11 cellular contexts compared by ENCODE assay signal in the genomic region with DNA sequence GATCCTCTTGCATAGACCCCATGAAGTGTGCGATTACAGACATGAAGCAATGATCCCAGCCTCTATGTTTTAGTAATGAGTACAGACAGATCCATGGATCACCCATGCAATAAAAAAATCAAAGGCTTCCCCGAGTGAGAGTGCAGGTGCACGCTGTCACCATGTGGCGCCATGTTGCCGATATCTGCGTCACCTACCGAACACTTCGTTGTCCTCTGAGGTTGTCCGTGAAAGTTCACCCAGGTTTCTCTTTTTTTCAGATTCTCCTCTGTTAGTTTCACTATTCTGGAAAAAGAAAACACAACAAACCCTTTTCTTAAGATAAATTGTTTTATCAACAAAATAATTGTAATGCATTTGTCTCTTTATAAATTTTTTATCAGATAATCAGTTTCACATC.
A peak's percentile ranks its signal among the peaks of the same experiment; 100 is the strongest.
DNase-seq lines count a peak whose midpoint lies in the region; ATAC-seq and TF ChIP-seq lines count a peak whose summit lies in the region.
"Had no signal": no experiment of that assay in that cellular context is flagged by ENCODE, and none has a peak within 500 bp of the region (broad histone marks: within the 10 kb centered on the region; RNA-seq: fewer than 3 reads in every experiment).

No MANE protein-coding gene starts in this region.

- CTCF ChIA-PET in AG04450 (lab: Charles Lee): interaction anchor here (1.7 to 2.6 kb wide), 2 partner anchors 66 to 145 kb away, joined by 9 to 15 read pairs; no protein-coding TSS in a partner anchor

- H3K4me1 ChIP-seq in GM23248 (ENCODE audit: insufficient read depth): peaks cover 53% of the 10 kb centered on the region
- peaks cover 0 to 37% of the 10 kb centered on the region in 2 donors for H3K4me1 ChIP-seq in adrenal gland (replicated peaks in 1 of 2)

- H3K4me1 Mint-ChIP-seq in naive thymus-derived CD8-positive, alpha-beta T cell: peaks cover 49 to 100% (median 91%) of the 10 kb centered on the region in 4 donors

- POLR2A ChIA-PET in AG04450 (lab: Yijun Ruan, JAX): interaction anchor here (1.0 kb wide), 1 partner anchor 42 kb away, joined by 4 read pairs; no protein-coding TSS in a partner anchor
- POLR2A ChIA-PET in naive thymus-derived CD8-positive, alpha-beta T cell (lab: Charles Lee): interaction anchor here (1.2 to 1.4 kb wide), 2 partner anchors 64 to 66 kb away, joined by 3 to 4 read pairs; a partner anchor contains a TSS

- peaks cover 3% of the 10 kb centered on the region for H3K9me3 ChIP-seq in AG04450 (ENCODE audit: control insufficient read depth, insufficient read depth, low read length)
- no peaks in the 10 kb centered on the region for H3K9me3 ChIP-seq in GM23248 (ENCODE audit: low read depth)
- H3K9me3 ChIP-seq in adrenal gland (replicated peaks in 1 of 3): no peaks in the 10 kb centered on the region
- H3K9me3 ChIP-seq: pancreas had no signal

- peak overlapping the region; percentile 69 for H3K9ac ChIP-seq in GM23248

- H3K4me3 Mint-ChIP-seq in naive thymus-derived CD8-positive, alpha-beta T cell: no peak overlapping the region

- peak overlapping the region in 9 of 10 donors; percentile 7 to 98 (median 85) for H3K27ac Mint-ChIP-seq in naive thymus-derived CD8-positive, alpha-beta T cell

- H3K36me3 ChIP-seq in GM23248 (ENCODE audit: low read depth): no peaks in the 10 kb centered on the region
- H3K36me3 ChIP-seq in adrenal gland (replicated peaks in 1 of 2): no peaks in the 10 kb centered on the region

- H3K27me3 ChIP-seq in AG04450 (ENCODE audit: control insufficient read depth, insufficient read depth, low read length) (no peaks in the 10 kb centered on the region), GM23248 (replicated peaks; ENCODE audit: insufficient read depth) (no peaks in the 10 kb centered on the region), adrenal gland (no peaks in the 10 kb centered on the region)
- H3K27me3 ChIP-seq: pancreas had no signal

- H3K9me2 ChIP-seq in GM23248 (ENCODE audit: insufficient read depth): no peaks in the 10 kb centered on the region

- no peak overlapping the region for H2AFZ ChIP-seq in GM23248

- WGBS in GM23248 (ENCODE audit: low coverage in 1 of 2, low lambda C conversion rate in 2 of 2, missing lambda C conversion rate in 2 of 2), 2 experiments: 99% methylated on average over 9 of the region's 9 CpGs
- 91 to 97% (median 93%) methylated on average over 9 of the region's 9 CpGs for WGBS in adrenal gland, 4 donors

- H3K27ac ChIP-seq in AG04450 (ENCODE audit: low read depth, low read length) (peak overlapping the region; percentile 69), GM23248 (peak overlapping the region; percentile 88), adrenal gland (peak overlapping the region in 4 of 5 donors; percentile 26 to 88 (median 60))
- H3K27ac ChIP-seq: SK-N-MC had no signal

- no peak for ATAC-seq in naive thymus-derived CD8-positive, alpha-beta T cell
- no peak for ATAC-seq in HG03565 (IDR thresholded peaks at IDR 0.05; ENCODE audit: unreplicated experiment)

- H3F3A ChIP-seq in GM23248 (ENCODE audit: insufficient read depth): peaks cover 58% of the 10 kb centered on the region

- DNase-seq in AG04450 (ENCODE audit: low read depth, low spot score): no peak
- DNase-seq in GM23248: no peak
- DNase-seq in adrenal gland: no peak
- DNase-seq in naive thymus-derived CD8-positive, alpha-beta T cell: no peak
- DNase-seq in NOMO-1 treated with DMSO at 0.1 percent for 48 hours (lab: John Stamatoyannopoulos, UW; ENCODE audit: unreplicated experiment): no peak
- DNase-seq in NCI-H526 treated with DMSO at 0.1 percent for 48 hours (lab: John Stamatoyannopoulos, UW): no peak
- no peak for DNase-seq in HuH-7 (ENCODE audit: low spot score)
- DNase-seq: H7, pancreas had no signal

- H3K36me3 Mint-ChIP-seq in naive thymus-derived CD8-positive, alpha-beta T cell: peaks cover 6 to 50% (median 22%) of the 10 kb centered on the region in 3 donors

- in situ Hi-C loops in GM23248 (cut with MboI): loop anchor here (25.0 kb wide), 1 partner anchor 146 kb away; no protein-coding TSS in a partner anchor

- H3K4me2 ChIP-seq in GM23248 (ENCODE audit: unreplicated experiment): peak overlapping the region; percentile 44

- no peaks in the 10 kb centered on the region for H3K79me2 ChIP-seq in GM23248 (ENCODE audit: insufficient read depth)

- TF ChIP-seq POLR2A in adrenal gland (IDR thresholded peaks at IDR 0.05): no peak

- H3K4me3 ChIP-seq in AG04450 (ENCODE audit: low read depth, low read length) (no peak overlapping the region), GM23248 (no peak overlapping the region), adrenal gland (no peak overlapping the region)
- H3K4me3 ChIP-seq: pancreas, SK-N-MC had no signal

- H4K20me1 ChIP-seq in GM23248 (ENCODE audit: insufficient read depth): no peaks in the 10 kb centered on the region

- intact Hi-C loops in adrenal gland (cut with DNase I): no loop called here

- H3K27me3 Mint-ChIP-seq in naive thymus-derived CD8-positive, alpha-beta T cell: no peaks in the 10 kb centered on the region

- H3K9me3 Mint-ChIP-seq in naive thymus-derived CD8-positive, alpha-beta T cell: peaks cover 0 to 3% (median 0%) of the 10 kb centered on the region in 9 donors

- TF ChIP-seq CTCF in AG04450 (IDR thresholded peaks at IDR 0.05; ENCODE audit: low read depth, low read length): no peak
- TF ChIP-seq CTCF in adrenal gland (IDR thresholded peaks at IDR 0.05): no peak
